Comparison of ENCODE assay signal across 8 cellular contexts in the genomic region with DNA sequence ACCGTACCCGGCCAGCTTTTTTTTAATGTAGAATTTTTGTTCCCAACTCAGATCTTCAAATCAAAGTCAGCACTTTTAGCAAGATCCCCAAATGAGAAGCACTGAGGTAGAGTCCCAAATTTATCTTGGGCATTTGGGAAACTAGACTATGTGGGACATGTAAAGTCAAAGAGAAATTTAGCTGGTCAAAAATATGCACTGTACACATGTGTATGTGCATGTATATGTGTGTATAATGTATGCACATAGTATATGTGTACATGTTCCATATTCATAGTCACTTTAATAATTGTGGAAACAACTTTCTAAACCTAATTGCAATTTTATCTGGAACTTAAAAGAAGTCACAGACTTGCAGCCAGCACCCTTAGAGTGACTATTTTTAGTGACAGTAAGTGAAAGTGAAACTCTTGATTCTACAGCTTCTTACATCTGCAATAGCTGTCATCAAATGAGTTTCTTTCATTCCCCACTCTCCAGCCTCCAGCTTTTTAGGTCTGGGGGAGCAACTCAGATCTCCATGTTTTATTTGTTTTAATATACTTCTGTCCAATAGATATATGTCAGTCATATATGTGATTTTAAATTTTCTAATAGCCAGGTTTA. TPM values are rescaled to one million over a fixed set of nuclear protein-coding genes. Genes with fewer than 3 reads are reported as not detected.
A peak's percentile ranks its signal among the peaks of the same experiment; 100 is the strongest.
DNase-seq lines count a peak whose midpoint lies in the region; ATAC-seq and TF ChIP-seq lines count a peak whose summit lies in the region.

No MANE protein-coding gene starts in this region.

- peaks cover 42 to 48% of the 10 kb centered on the region in 2 donors for H3K36me3 Mint-ChIP-seq in CD14-positive monocyte

- H3K4me1 Mint-ChIP-seq in CD14-positive monocyte: peaks cover 7% of the 10 kb centered on the region

- H3K27me3 Mint-ChIP-seq in CD14-positive monocyte (ENCODE audit: low read depth in 3 of 3): no peaks in the 10 kb centered on the region

- H3K9me3 Mint-ChIP-seq in CD14-positive monocyte: no peaks in the 10 kb centered on the region

- intact Hi-C loops in CD14-positive monocyte (cut with micrococcal nuclease): no loop called here

- no peak overlapping the region for H3K4me3 ChIP-seq in cardiac fibroblast (replicated peaks in 1 of 2; ENCODE audit: low read depth in 2 of 2, low read length in 2 of 2)

- ATAC-seq in GM19351 (IDR thresholded peaks at IDR 0.05; ENCODE audit: unreplicated experiment): peak; percentile 96
- peak; percentile 87 for ATAC-seq in HG03280 (IDR thresholded peaks at IDR 0.05; ENCODE audit: unreplicated experiment)

- no peak overlapping the region for H3K4me3 Mint-ChIP-seq in CD14-positive monocyte

- peak overlapping the region in 5 of 7 donors; percentile 48 to 90 (median 62) for H3K27ac Mint-ChIP-seq in CD14-positive monocyte

- DNase-seq in CD14-positive monocyte (ENCODE audit: low spot score) (no peak), cardiac fibroblast (ENCODE audit: low read depth in 2 of 2) (peak; percentile 22 to 43), SK-N-DZ (ENCODE audit: low spot score) (no peak), NCI-H226 (no peak), midbrain (lab: John Stamatoyannopoulos, UW) (no peak)
- DNase-seq in stimulated activated CD4-positive, alpha-beta T cell treated with anti-CD3 and anti-CD28 coated beads, Interleukin-4, amount 100 ng/mL, for 1 hour: no peak

- TF ChIP-seq CTCF in CD14-positive monocyte (IDR thresholded peaks at IDR 0.05) (no peak), cardiac fibroblast (IDR thresholded peaks at IDR 0.05; ENCODE audit: low read depth, low read length) (no peak)

RNA-seq across cellular contexts. Expression of gene CDC40, which starts 53.6 kb away (rescaled TPM):
- polyA plus RNA-seq in CD14-positive monocyte: 10 to 100 TPM; 17.0 to 26.4 TPM
- polyA plus RNA-seq in SK-N-DZ (2014; cell fraction: cytosol; rRNA removed): 21.4 and 25.1 TPM in 2 replicates
- polyA plus RNA-seq in SK-N-DZ (2014; cell fraction: nucleus; rRNA removed): 10.5 and 12.1 TPM in 2 replicates

RNA-seq across cellular contexts. Expression of gene WASF1, which starts 54.4 kb away (rescaled TPM):
- 1 to 10 TPM in 1 of 2 donors, under 1 TPM in 1; 0.32 to 1.4 TPM for polyA plus RNA-seq in CD14-positive monocyte
- polyA plus RNA-seq in SK-N-DZ (2014; cell fraction: cytosol; rRNA removed): 82.7 and 105 TPM in 2 replicates
- 54.9 and 104 TPM in 2 replicates for polyA plus RNA-seq in SK-N-DZ (2014; cell fraction: nucleus; rRNA removed)

Comparison
In these comparisons a context has a peak if more than half of its experiments do, and no peak if none do; other contexts are left out.
1. DNase-seq: peak in cardiac fibroblast (2 of 2); none in CD14-positive monocyte (single experiment), stimulated activated CD4-positive, alpha-beta T cell treated with anti-CD3 and anti-CD28 coated beads, Interleukin-4, amount 100 ng/mL, for 1 hour (single experiment), SK-N-DZ (single experiment), NCI-H226 (single experiment) and midbrain (single experiment).